Comparison of ENCODE assay signal across 2 cellular contexts in the genomic region with DNA sequence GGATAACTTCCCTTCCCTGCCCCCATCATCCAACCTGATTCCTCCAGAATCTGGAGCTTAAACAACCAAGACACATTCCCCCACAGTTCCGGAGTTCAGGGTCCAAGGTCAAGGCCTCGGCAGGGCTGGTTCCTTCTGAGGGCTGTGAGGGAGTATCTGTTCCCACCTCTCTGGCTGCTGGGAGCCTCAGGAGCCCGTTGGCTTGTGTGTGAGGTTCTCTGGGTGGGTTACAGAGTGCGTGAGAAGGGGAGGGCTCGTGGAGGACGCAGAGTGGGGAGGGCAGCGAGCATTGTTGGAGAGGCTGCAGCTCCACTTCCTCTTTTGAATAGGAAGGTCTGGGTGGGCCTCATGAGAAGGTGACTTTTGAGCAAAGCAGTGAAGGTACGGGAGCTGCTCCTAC.
A peak's percentile ranks its signal among the peaks of the same experiment; 100 is the strongest.
TF ChIP-seq lines count a peak whose summit lies in the region.

No MANE protein-coding gene starts in this region.

TF ChIP-seq in GM12891, 5 proteins besides CTCF, POLR2A, EP300 and RAD21:
- peak; percentile 49; the same call in 1 of the 2 replicates for TF ChIP-seq POU2F2 (IDR thresholded peaks at IDR 0.05; ENCODE audit: low read depth, low read length)
- no peak for TF ChIP-seq POLR2AphosphoS5 (IDR thresholded peaks at IDR 0.05; ENCODE audit: low read depth, low read length)
- TF ChIP-seq SPI1 (IDR thresholded peaks at IDR 0.05; ENCODE audit: low read depth, low read length): peak; percentile 99

TF ChIP-seq in GM12878, 131 proteins besides CTCF, POLR2A, EP300 and RAD21:
- TF ChIP-seq IKZF2 (IDR thresholded peaks at IDR 0.05) (0 out of 4 replicates have a peak, but pooled peaks of 1 of the 2 experiments have one; percentile 12), SPI1 (IDR thresholded peaks at IDR 0.05; ENCODE audit: borderline replicate concordance, insufficient read depth, low read depth, low read length) (peak; percentile 97), RUNX3 (IDR thresholded peaks at IDR 0.05; ENCODE audit: low read length) (no peak)
- TF ChIP-seq, protein P1, sequence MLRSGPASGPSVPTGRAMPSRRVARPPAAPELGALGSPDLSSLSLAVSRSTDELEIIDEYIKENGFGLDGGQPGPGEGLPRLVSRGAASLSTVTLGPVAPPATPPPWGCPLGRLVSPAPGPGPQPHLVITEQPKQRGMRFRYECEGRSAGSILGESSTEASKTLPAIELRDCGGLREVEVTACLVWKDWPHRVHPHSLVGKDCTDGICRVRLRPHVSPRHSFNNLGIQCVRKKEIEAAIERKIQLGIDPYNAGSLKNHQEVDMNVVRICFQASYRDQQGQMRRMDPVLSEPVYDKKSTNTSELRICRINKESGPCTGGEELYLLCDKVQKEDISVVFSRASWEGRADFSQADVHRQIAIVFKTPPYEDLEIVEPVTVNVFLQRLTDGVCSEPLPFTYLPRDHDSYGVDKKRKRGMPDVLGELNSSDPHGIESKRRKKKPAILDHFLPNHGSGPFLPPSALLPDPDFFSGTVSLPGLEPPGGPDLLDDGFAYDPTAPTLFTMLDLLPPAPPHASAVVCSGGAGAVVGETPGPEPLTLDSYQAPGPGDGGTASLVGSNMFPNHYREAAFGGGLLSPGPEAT (IDR thresholded peaks at IDR 0.05; ENCODE audit: low read depth): no peak
TF ChIP-seq in GM12878: peak in this region for 2.
